8 cellular contexts compared by ENCODE assay signal in the genomic region with DNA sequence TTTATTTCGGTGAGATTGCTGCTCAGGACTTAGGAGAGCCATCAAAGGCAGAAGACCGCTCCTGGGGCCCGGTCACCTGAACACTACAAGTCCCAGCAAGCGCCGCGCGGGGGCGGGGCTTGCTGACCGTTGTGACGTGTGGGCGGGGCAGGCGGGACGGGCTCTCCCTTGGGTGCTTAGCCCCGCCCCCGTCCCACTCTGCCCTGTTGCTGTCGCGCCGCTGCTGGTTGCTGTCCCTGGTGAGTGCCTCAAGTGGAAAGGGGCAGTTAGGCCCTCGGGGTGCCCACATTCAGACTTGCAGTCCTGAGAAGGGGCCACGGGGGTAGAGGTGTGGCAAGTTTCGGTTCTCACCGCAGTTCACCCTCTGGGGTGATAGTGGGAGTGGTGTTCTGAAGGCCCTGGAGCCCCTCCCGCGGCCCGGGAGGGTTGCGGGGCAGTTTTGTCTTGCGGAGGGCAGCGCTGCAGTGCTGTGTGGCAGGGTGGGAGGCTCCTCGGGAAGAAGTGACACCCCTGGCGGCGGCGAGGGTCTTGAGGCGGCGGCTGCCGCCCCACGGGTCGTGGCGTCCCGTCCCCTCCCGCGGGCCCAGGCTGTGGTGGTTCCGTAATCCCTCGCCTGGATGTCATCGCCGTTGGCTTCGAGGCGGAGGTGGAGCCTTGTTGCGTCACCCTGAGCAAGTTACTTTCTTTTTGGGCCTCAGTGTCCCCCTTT. TPM values are rescaled to one million over a fixed set of nuclear protein-coding genes. Genes with fewer than 3 reads are reported as not detected.
A peak's percentile ranks its signal among the peaks of the same experiment; 100 is the strongest.
DNase-seq lines count a peak whose midpoint lies in the region; FAIRE-seq and TF ChIP-seq lines count a peak whose summit lies in the region.

A gene with protein sequence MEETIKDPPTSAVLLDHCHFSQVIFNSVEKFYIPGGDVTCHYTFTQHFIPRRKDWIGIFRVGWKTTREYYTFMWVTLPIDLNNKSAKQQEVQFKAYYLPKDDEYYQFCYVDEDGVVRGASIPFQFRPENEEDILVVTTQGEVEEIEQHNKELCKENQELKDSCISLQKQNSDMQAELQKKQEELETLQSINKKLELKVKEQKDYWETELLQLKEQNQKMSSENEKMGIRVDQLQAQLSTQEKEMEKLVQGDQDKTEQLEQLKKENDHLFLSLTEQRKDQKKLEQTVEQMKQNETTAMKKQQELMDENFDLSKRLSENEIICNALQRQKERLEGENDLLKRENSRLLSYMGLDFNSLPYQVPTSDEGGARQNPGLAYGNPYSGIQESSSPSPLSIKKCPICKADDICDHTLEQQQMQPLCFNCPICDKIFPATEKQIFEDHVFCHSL (plus strand): TSS at position 196 of the 709 bp plus-strand sequence. CDS start 10,673 bp downstream, outside the sequence.

- no peaks in the 10 kb centered on the region for H3K27me3 ChIP-seq in MG63

- H3K4me3 Mint-ChIP-seq in nephron, result peak within 1 kb of the TSS; percentile 98 to 99 (median 99)
- peak within 1 kb of the TSS; percentile 97 for H3K4me3 Mint-ChIP-seq in stimulated activated naive CD8-positive, alpha-beta T cell treated with anti-CD3 and anti-CD28 coated beads, Interleukin-15, Interleukin-2, amounts not matched to agents 100 ng/mL and 50 ng/mL, for 24 hours

- H3K4me3 ChIP-seq in MG63, result peak within 1 kb of the TSS; percentile 93

- H3K4me1 Mint-ChIP-seq in nephron, result no peaks in the 10 kb centered on the region
- peaks cover 66% of the 10 kb centered on the region for H3K4me1 Mint-ChIP-seq in stimulated activated naive CD8-positive, alpha-beta T cell treated with anti-CD3 and anti-CD28 coated beads, Interleukin-15, Interleukin-2, amounts not matched to agents 100 ng/mL and 50 ng/mL, for 24 hours (ENCODE audit: low read depth)

- no peaks in the 10 kb centered on the region for H3K9me3 Mint-ChIP-seq in nephron
- H3K9me3 Mint-ChIP-seq in stimulated activated naive CD8-positive, alpha-beta T cell treated with anti-CD3 and anti-CD28 coated beads, Interleukin-15, Interleukin-2, amounts not matched to agents 100 ng/mL and 50 ng/mL, for 24 hours, result no peaks in the 10 kb centered on the region

- peak; percentile 85 for TF ChIP-seq POLR2A in H54 (IDR thresholded peaks at IDR 0.05; ENCODE audit: low read depth, low read length)

- peak; percentile 97 for DNase-seq in ELR (ENCODE audit: low read depth)
- DNase-seq in H54 (ENCODE audit: insufficient read length, low spot score), result peak; percentile 95
- DNase-seq in MG63, result peak; percentile 93
- peak; percentile 95 to 98 for DNase-seq in SHP77 (lab: John Stamatoyannopoulos, UW)
- DNase-seq in activated T-helper 9 cell treated with anti-CD3 and anti-CD28 coated beads, Interleukin-2, amount 50 U/mL, for 16 hours (ENCODE audit: low read depth), result peak; percentile 81
- peak; percentile 82 for DNase-seq in fibroblast of peridontal ligament (ENCODE audit: extremely low read depth)

- TF ChIP-seq CTCF in nephron (IDR thresholded peaks at IDR 0.05; ENCODE audit: unreplicated experiment in 3 of 3), result no peak

- no peak for FAIRE-seq in H54 (lab: Jason Lieb, UNC)

- no peaks in the 10 kb centered on the region for H3K36me3 Mint-ChIP-seq in nephron (ENCODE audit: low read depth)
- no peaks in the 10 kb centered on the region for H3K36me3 Mint-ChIP-seq in stimulated activated naive CD8-positive, alpha-beta T cell treated with anti-CD3 and anti-CD28 coated beads, Interleukin-15, Interleukin-2, amounts not matched to agents 100 ng/mL and 50 ng/mL, for 24 hours (ENCODE audit: low read depth)

- H3K9me3 ChIP-seq in MG63, result no peaks in the 10 kb centered on the region

- no peaks in the 10 kb centered on the region for H3K27me3 Mint-ChIP-seq in nephron (ENCODE audit: low read depth)
- no peaks in the 10 kb centered on the region for H3K27me3 Mint-ChIP-seq in stimulated activated naive CD8-positive, alpha-beta T cell treated with anti-CD3 and anti-CD28 coated beads, Interleukin-15, Interleukin-2, amounts not matched to agents 100 ng/mL and 50 ng/mL, for 24 hours

- peaks cover 6% of the 10 kb centered on the region for H3K36me3 ChIP-seq in MG63

- H3K27ac Mint-ChIP-seq in nephron, result peak within 1 kb of the TSS; percentile 45 to 82 (median 68)
- H3K27ac Mint-ChIP-seq in stimulated activated naive CD8-positive, alpha-beta T cell treated with anti-CD3 and anti-CD28 coated beads, Interleukin-15, Interleukin-2, amounts not matched to agents 100 ng/mL and 50 ng/mL, for 24 hours, result peak within 1 kb of the TSS; percentile 97

RNA-seq across cellular contexts. Expression of the gene that starts here (rescaled TPM):
- 19.2 and 61.2 TPM in 2 replicates for total RNA-seq in MG63 (2014; rRNA removed; shearing (Covaris generic); ENCODE audit: low replicate concordance)

Comparison
In these comparisons a context has a peak if more than half of its experiments do, and no peak if none do; other contexts are left out.
1. Peak in every context shown above with its lines: DNase-seq and H3K4me3 ChIP-seq.